ENCODE assay signal across 22 cellular contexts in the genomic region with DNA sequence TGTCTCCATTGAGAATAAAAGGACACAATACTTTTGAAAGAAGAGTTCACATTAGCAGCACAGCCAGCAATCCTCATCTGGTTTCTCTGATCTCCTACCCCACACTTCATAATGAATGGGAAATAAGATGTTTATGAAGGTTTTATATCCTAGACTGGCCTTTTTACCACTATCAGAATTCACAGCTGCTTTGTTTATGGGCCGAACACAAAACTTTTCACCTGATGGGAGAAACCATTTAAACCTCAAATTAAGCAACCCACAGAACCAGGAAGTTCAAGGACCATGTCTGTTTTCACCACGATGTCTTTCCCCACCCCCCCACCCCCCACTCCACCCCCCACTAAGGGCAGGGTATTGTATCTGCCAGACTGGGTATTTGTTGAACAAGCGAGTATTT. TPM values are rescaled to one million over a fixed set of nuclear protein-coding genes. Genes with fewer than 3 reads are reported as not detected.
DNase-seq lines count a peak whose midpoint lies in the region; ATAC-seq, FAIRE-seq and TF ChIP-seq lines count a peak whose summit lies in the region.
"Had no signal": no experiment of that assay in that cellular context is flagged by ENCODE, and none has a peak within 500 bp of the region (broad histone marks: within the 10 kb centered on the region; RNA-seq: fewer than 3 reads in every experiment).

No MANE protein-coding gene starts in this region.

- H3K9me3 Mint-ChIP-seq in activated CD8-positive, alpha-beta memory T cell treated with anti-CD3 and anti-CD28 coated beads, Interleukin-2, amount 10 ng/mL, durations not matched to agents 7 days and 5 days (ENCODE audit: low read depth), result no peaks in the 10 kb centered on the region
- H3K9me3 Mint-ChIP-seq: nephron progenitor cell; T-helper 1 cell treated with Interleukin-12 subunit alpha and Interleukin-12 subunit beta and Interleukin-4 antibody, amounts not matched to agents 30 μg/mL and 1 μg/mL, for 36 hours had no signal

- H3K27ac Mint-ChIP-seq in activated CD8-positive, alpha-beta memory T cell treated with anti-CD3 and anti-CD28 coated beads, Interleukin-2, amount 10 ng/mL, durations not matched to agents 7 days and 5 days, result peak overlapping the region; percentile 46

- no TSS peak for BruUV-seq in K562 (replicated peaks; lab: Mats Ljungman, UMichigan)

- H3K4me3 ChIP-seq in K562 (no peak overlapping the region), neutrophil (ENCODE audit: low read depth in 1 of 2, low read length in 1 of 2) (no peak overlapping the region)
- H3K4me3 ChIP-seq: GM12878, heart left ventricle, lower lobe of right lung, stomach, upper lobe of right lung had no signal

- no peak overlapping the region for H3K4me2 ChIP-seq in K562 (ENCODE audit: insufficient read depth, low read length)

- H3K4me3 Mint-ChIP-seq in activated CD8-positive, alpha-beta memory T cell treated with anti-CD3 and anti-CD28 coated beads, Interleukin-2, amount 10 ng/mL, durations not matched to agents 7 days and 5 days, result no peak overlapping the region
- H3K4me3 Mint-ChIP-seq: nephron progenitor cell; T-helper 1 cell treated with Interleukin-12 subunit alpha and Interleukin-12 subunit beta and Interleukin-4 antibody, amounts not matched to agents 30 μg/mL and 1 μg/mL, for 36 hours had no signal

- no peak for DNase-seq in activated CD8-positive, alpha-beta memory T cell treated with anti-CD3 and anti-CD28 coated beads, Interleukin-2, amount 10 ng/mL, durations not matched to agents 7 days and 5 days
- no peak for DNase-seq in activated CD8-positive, alpha-beta memory T cell treated with anti-CD3 and anti-CD28 coated beads, Interleukin-2, amount 50 U/mL, for 4 hours
- DNase-seq in K562 (ENCODE audit: extremely low read depth in 1 of 4, low spot score in 3 of 4), result no peak
- no peak for DNase-seq in GM10248 (ENCODE audit: extremely low spot score)
- DNase-seq in NCI-H128 (lab: John Stamatoyannopoulos, UW; ENCODE audit: unreplicated experiment), result no peak
- no peak for DNase-seq in stimulated activated CD4-positive, alpha-beta T cell treated with anti-CD3 and anti-CD28 coated beads, Interleukin-4, amount 100 ng/mL, for 1 hour
- DNase-seq: amniotic stem cell; central memory CD4-positive, alpha-beta T cell; effector CD4-positive, alpha-beta T cell; heart left ventricle; IMR-90; lower lobe of right lung; NCI-H2081 treated with DMSO at 0.1 percent for 48 hours; NCI-H524; nephron progenitor cell; SHP77; stomach; upper lobe of right lung had no signal

- CTCF ChIA-PET in activated CD8-positive, alpha-beta memory T cell treated with anti-CD3 and anti-CD28 coated beads, Interleukin-2, amount 10 ng/mL, durations not matched to agents 7 days and 5 days (lab: Charles Lee), result interaction anchor here (1.6 kb wide), 1 partner anchor 39 kb away, joined by 6 read pairs; no protein-coding TSS in a partner anchor
- CTCF ChIA-PET in K562 (lab: Yijun Ruan, JAX; ENCODE audit: low intra/inter-chr PET ratio), result no interaction called here
- CTCF ChIA-PET in GM10248 (lab: Yijun Ruan, JAX), result interaction anchor here (1.0 to 1.2 kb wide), 2 partner anchors 9 to 24 kb away, joined by 3 to 4 read pairs; no protein-coding TSS in a partner anchor

- H3K4me1 Mint-ChIP-seq in activated CD8-positive, alpha-beta memory T cell treated with anti-CD3 and anti-CD28 coated beads, Interleukin-2, amount 10 ng/mL, durations not matched to agents 7 days and 5 days, result peaks cover 15% of the 10 kb centered on the region
- H3K4me1 Mint-ChIP-seq: nephron progenitor cell had no signal

- in situ Hi-C loops in K562 (cut with MboI), result no loop called here

- H3K27me3 Mint-ChIP-seq in activated CD8-positive, alpha-beta memory T cell treated with anti-CD3 and anti-CD28 coated beads, Interleukin-2, amount 10 ng/mL, durations not matched to agents 7 days and 5 days, result no peaks in the 10 kb centered on the region

- no peak for TF ChIP-seq RAD21 in K562 (CRISPR knock-in tag; conservative IDR thresholded peaks at IDR 0.05 in 1 of 2, IDR thresholded peaks at IDR 0.05 in 1 of 2)

- POLR2A ChIA-PET in K562 (lab: Yijun Ruan, JAX), result interaction anchor here (0.7 to 1.4 kb wide), 4 partner anchors 10 to 23 kb away, joined by 3 to 24 read pairs (median 4); partner anchors contain the start of gene THUMPD3
- POLR2A ChIA-PET in GM10248 (lab: Yijun Ruan, JAX), result interaction anchor here (1.0 kb wide), 1 partner anchor 9 kb away, joined by 5 read pairs; no protein-coding TSS in a partner anchor

- no peaks in the 10 kb centered on the region for H4K20me1 ChIP-seq in K562 (replicated peaks; ENCODE audit: control insufficient read depth, insufficient read depth, low read length)

- no peak for FAIRE-seq in K562 (lab: Jason Lieb, UNC)
- FAIRE-seq: GM12878 had no signal

- ATAC-seq in activated CD8-positive, alpha-beta memory T cell treated with anti-CD3 and anti-CD28 coated beads, Interleukin-2, amount 10 ng/mL, durations not matched to agents 7 days and 5 days, result no peak
- ATAC-seq in K562, result peak; percentile 17
- ATAC-seq: GM12878, heart left ventricle, lower lobe of right lung, upper lobe of right lung had no signal

- H3K4me1 ChIP-seq in K562 (replicated peaks in 1 of 2; ENCODE audit: control insufficient read depth in 2 of 2, insufficient read depth in 2 of 2, low read length in 2 of 2) (no peaks in the 10 kb centered on the region), neutrophil (ENCODE audit: control insufficient read depth in 1 of 2, insufficient read depth in 1 of 2, low read depth in 1 of 2, low read length in 1 of 2) (peaks cover 27 to 47% of the 10 kb centered on the region in 2 experiments)
- H3K4me1 ChIP-seq: upper lobe of right lung had no signal

- TF ChIP-seq EP300 in K562 (IDR thresholded peaks at IDR 0.05; ENCODE audit: low read length), result no peak

- H3K9ac ChIP-seq in K562 (ENCODE audit: insufficient read depth in 1 of 2, low read depth in 2 of 2, low read length in 2 of 2), result no peak overlapping the region

- H3K36me3 ChIP-seq in K562 (ENCODE audit: control insufficient read depth, insufficient read depth, low read length) (peaks cover 93% of the 10 kb centered on the region), neutrophil (peaks cover 35% of the 10 kb centered on the region)

- peaks cover 71% of the 10 kb centered on the region for H3K36me3 Mint-ChIP-seq in activated CD8-positive, alpha-beta memory T cell treated with anti-CD3 and anti-CD28 coated beads, Interleukin-2, amount 10 ng/mL, durations not matched to agents 7 days and 5 days

- H2AFZ ChIP-seq in K562 (ENCODE audit: low read depth, low read length), result no peak overlapping the region

- H3K9me1 ChIP-seq in K562 (ENCODE audit: control insufficient read depth, insufficient read depth, low read length), result no peaks in the 10 kb centered on the region

- TF ChIP-seq POLR2A in GM19099 (IDR thresholded peaks at IDR 0.05; ENCODE audit: extremely low read depth, insufficient read length, low read depth) (peak; percentile 6), K562 (conservative IDR thresholded peaks at IDR 0.05) (no peak)

- WGBS in K562 (ENCODE audit: insufficient coverage, low coverage, missing lambda C conversion rate), result 63% methylated on average over 3 of the region's 3 CpGs

- H3K9me3 ChIP-seq in K562 (replicated peaks; ENCODE audit: control insufficient read depth, insufficient read depth, low read depth, low read length) (no peaks in the 10 kb centered on the region), neutrophil (no peaks in the 10 kb centered on the region)
- H3K9me3 ChIP-seq: heart left ventricle, lower lobe of right lung, stomach, upper lobe of right lung had no signal

- peaks cover 34% of the 10 kb centered on the region for H3K79me2 ChIP-seq in K562 (ENCODE audit: control insufficient read depth, insufficient read depth, low read length)

- TF ChIP-seq CTCF in K562 (IDR thresholded peaks at IDR 0.05 in 2 of 3, conservative IDR thresholded peaks at IDR 0.05 in 1 of 3; ENCODE audit: insufficient read depth in 2 of 3, low read depth in 1 of 3, low read length in 3 of 3) (no peak), neutrophil (IDR thresholded peaks at IDR 0.05) (no peak), GM10248 (IDR thresholded peaks at IDR 0.05; ENCODE audit: control extremely low read depth, extremely low read depth, low read depth, missing control alignments) (no peak)

- intact Hi-C loops in K562 (cut with micrococcal nuclease), result loop anchor here (5.0 kb wide), 1 partner anchor 36 kb away; no protein-coding TSS in a partner anchor

- no peaks in the 10 kb centered on the region for H3K27me3 ChIP-seq in K562 (ENCODE audit: control insufficient read depth in 2 of 2, insufficient read depth in 2 of 2, low read length in 2 of 2)
- H3K27me3 ChIP-seq in neutrophil, result no peaks in the 10 kb centered on the region
- H3K27me3 ChIP-seq: heart left ventricle, stomach, upper lobe of right lung had no signal

- H3K27ac ChIP-seq in K562 (ENCODE audit: extremely low read depth, low read depth, low read length) (no peak overlapping the region), neutrophil (peak overlapping the region; percentile 79)
- H3K27ac ChIP-seq: heart left ventricle, lower lobe of right lung, stomach, upper lobe of right lung had no signal

RNA-seq across cellular contexts. Expression of gene SETD5, which starts 11.4 kb away (rescaled TPM):
- total RNA-seq in activated CD8-positive, alpha-beta memory T cell treated with anti-CD3 and anti-CD28 coated beads, Interleukin-2, amount 10 ng/mL, durations not matched to agents 7 days and 5 days, result 100 to 1,000 TPM; 136 to 147 TPM
- total RNA-seq in K562 (2011; cell fraction: chromatin; rRNA removed; ENCODE audit: low replicate concordance), result 501 and 1,010 TPM in 2 replicates
- 231 and 322 TPM in 2 replicates for total RNA-seq in K562 (2011; cell fraction: nucleolus; rRNA removed)
- total RNA-seq in K562 (2011; cell fraction: nucleoplasm; rRNA removed), result 405 and 463 TPM in 2 replicates
- total RNA-seq in K562 (2014; rRNA removed) (60.9 and 61.4 TPM in 2 replicates), K562 (2014; rRNA removed; fragmentation: Illumina TruSeq; extraction: Trizol) (87.2 and 97.1 TPM in 2 replicates), K562 (2015; rRNA removed; fragmentation: Illumina TruSeq; extraction: Trizol) (80.3 and 92.2 TPM in 2 replicates), K562 (2021) (118 and 135 TPM in 2 replicates)
- polyA plus RNA-seq in K562 (2011; rRNA removed) (106 and 130 TPM in 2 replicates), K562 (2014; fragmentation: Illumina TruSeq; extraction: Trizol) (108 and 128 TPM in 2 replicates), K562 (2014; fragmentation: Nextera tagmentation; extraction: Ambion mirVana) (10 to 100 TPM; 20.8 to 38.8 TPM), K562 (2014; rRNA removed) (65.4 and 69.1 TPM in 2 replicates)
- polyA plus RNA-seq in K562 (2011; cell fraction: cytosol; rRNA removed), result 46.5 and 86.7 TPM in 2 replicates
- polyA plus RNA-seq in K562 (2011; cell fraction: nucleus; rRNA removed), result 413 and 458 TPM in 2 replicates
- polyA plus RNA-seq in K562 (2012), result 98.7 and 112 TPM in 2 replicates
- 199 and 230 TPM in 2 replicates for polyA minus RNA-seq in K562 (2011; rRNA and poly(A)+ RNA removed)
- 98.0 and 118 TPM in 2 replicates for polyA minus RNA-seq in K562 (2011; cell fraction: cytosol; rRNA and poly(A)+ RNA removed)
- 188 and 330 TPM in 2 replicates for polyA minus RNA-seq in K562 (2011; cell fraction: nucleus; rRNA and poly(A)+ RNA removed)

RNA-seq across cellular contexts. Expression of gene THUMPD3, which starts 23.2 kb away (rescaled TPM):
- total RNA-seq in activated CD8-positive, alpha-beta memory T cell treated with anti-CD3 and anti-CD28 coated beads, Interleukin-2, amount 10 ng/mL, durations not matched to agents 7 days and 5 days, result 10 to 100 TPM; 46.1 to 52.0 TPM
- 65.1 and 119 TPM in 2 replicates for total RNA-seq in K562 (2011; cell fraction: chromatin; rRNA removed; ENCODE audit: low replicate concordance)
- 39.5 and 43.0 TPM in 2 replicates for total RNA-seq in K562 (2011; cell fraction: nucleolus; rRNA removed)
- total RNA-seq in K562 (2011; cell fraction: nucleoplasm; rRNA removed), result 58.4 and 80.8 TPM in 2 replicates
- total RNA-seq in K562 (2014; rRNA removed) (74.6 and 75.5 TPM in 2 replicates), K562 (2014; rRNA removed; fragmentation: Illumina TruSeq; extraction: Trizol) (125 and 131 TPM in 2 replicates), K562 (2015; rRNA removed; fragmentation: Illumina TruSeq; extraction: Trizol) (111 and 113 TPM in 2 replicates), K562 (2021) (106 and 114 TPM in 2 replicates)
- polyA plus RNA-seq in K562 (2011; rRNA removed) (115 and 132 TPM in 2 replicates), K562 (2014; fragmentation: Illumina TruSeq; extraction: Trizol) (102 and 118 TPM in 2 replicates), K562 (2014; fragmentation: Nextera tagmentation; extraction: Ambion mirVana) (10 to 100 TPM; 58.3 to 78.1 TPM), K562 (2014; rRNA removed) (83.9 and 99.5 TPM in 2 replicates)
- polyA plus RNA-seq in K562 (2011; cell fraction: cytosol; rRNA removed), result 37.6 and 59.9 TPM in 2 replicates
- polyA plus RNA-seq in K562 (2011; cell fraction: nucleus; rRNA removed), result 49.9 and 51.8 TPM in 2 replicates
- polyA plus RNA-seq in K562 (2012), result 85.6 and 109 TPM in 2 replicates
- polyA minus RNA-seq in K562 (2011; rRNA and poly(A)+ RNA removed), result 305 and 319 TPM in 2 replicates
- 40.5 and 64.5 TPM in 2 replicates for polyA minus RNA-seq in K562 (2011; cell fraction: cytosol; rRNA and poly(A)+ RNA removed)
- 30.8 and 37.4 TPM in 2 replicates for polyA minus RNA-seq in K562 (2011; cell fraction: nucleus; rRNA and poly(A)+ RNA removed)
